27 cellular contexts compared by ENCODE assay signal in the genomic region with DNA sequence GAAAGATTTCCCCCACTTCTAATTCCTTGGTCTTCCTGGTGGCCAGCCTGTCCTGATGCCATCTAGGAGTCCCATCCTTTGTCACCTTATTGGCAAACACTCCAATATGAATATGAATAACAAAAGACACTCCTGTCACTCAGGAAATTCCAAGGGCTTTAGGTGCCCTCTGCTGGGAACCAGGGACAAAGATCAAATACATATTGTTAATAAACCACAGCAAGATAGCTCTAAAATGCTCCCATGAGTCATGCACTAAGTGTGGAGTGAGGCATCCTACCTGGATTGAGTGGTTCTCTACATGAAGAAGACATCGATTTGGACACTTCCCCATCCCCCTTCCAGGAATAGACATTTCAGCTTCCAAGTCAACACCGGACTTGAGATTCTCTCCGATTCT.
DNase-seq lines count a peak whose midpoint lies in the region; ATAC-seq and TF ChIP-seq lines count a peak whose summit lies in the region.
"Had no signal": no experiment of that assay in that cellular context is flagged by ENCODE, and none has a peak within 500 bp of the region (broad histone marks: within the 10 kb centered on the region; RNA-seq: fewer than 3 reads in every experiment).

No MANE protein-coding gene starts in this region.

- intact Hi-C loops in MCF 10A (cut with micrococcal nuclease) (loop anchor here (1.0 to 5.0 kb wide), 4 partner anchors 178 to 789 kb away; no protein-coding TSS in a partner anchor), mammary epithelial cell (cut with micrococcal nuclease) (no loop called here), Calu3 (cut with micrococcal nuclease; ENCODE audit: unreplicated experiment) (no loop called here)

- H3K27ac Mint-ChIP-seq in MCF 10A (ENCODE audit: low read depth, unreplicated experiment) (no peak overlapping the region), chondrocyte (ENCODE audit: unreplicated experiment) (no peak overlapping the region), osteocyte (ENCODE audit: unreplicated experiment) (no peak overlapping the region), Calu3 (ENCODE audit: unreplicated experiment) (no peak overlapping the region)
- H3K27ac Mint-ChIP-seq: activated CD4-positive, alpha-beta T cell treated with anti-CD3 and anti-CD28 coated beads, Interleukin-2, amount 10 ng/mL, durations not matched to agents 24 days and 14 days; brain; stimulated activated effector memory CD8-positive, alpha-beta T cell treated with anti-CD3 and anti-CD28 coated beads, Interleukin-12 subunit alpha, Interleukin-12 subunit beta, amount 100 ng/mL, for 72 hours had no signal

- peak; percentile 20 for TF ChIP-seq CTCF in MCF 10A (IDR thresholded peaks at IDR 0.05; ENCODE audit: unreplicated experiment)
- no peak for TF ChIP-seq CTCF in mammary epithelial cell (conservative IDR thresholded peaks at IDR 0.05 in 1 of 2, IDR thresholded peaks at IDR 0.05 in 1 of 2; ENCODE audit: extremely low read depth in 1 of 2, insufficient read depth in 1 of 2, low read depth in 1 of 2, low read length in 2 of 2)
- TF ChIP-seq CTCF in chondrocyte (IDR thresholded peaks at IDR 0.05): no peak
- TF ChIP-seq CTCF in osteocyte (IDR thresholded peaks at IDR 0.05): no peak
- no peak for TF ChIP-seq CTCF in Calu3 (IDR thresholded peaks at IDR 0.05; ENCODE audit: unreplicated experiment)

- POLR2A ChIA-PET in MCF 10A (lab: Yijun Ruan, JAX): no interaction called here

- dilution Hi-C loops in mammary epithelial cell (cut with HindIII; ENCODE audit: low sequenced_read_pairs): no loop called here

- H3K9ac ChIP-seq in mammary epithelial cell (ENCODE audit: insufficient read depth, low read length): no peak overlapping the region
- H3K9ac ChIP-seq: SK-N-SH had no signal

- H2AFZ ChIP-seq in mammary epithelial cell (ENCODE audit: low read depth, low read length): no peak overlapping the region

- 44% methylated on average over 3 of the region's 3 CpGs for WGBS in mammary epithelial cell (ENCODE audit: low coverage, missing lambda C conversion rate)

- no peaks in the 10 kb centered on the region for H3K27me3 ChIP-seq in mammary epithelial cell (ENCODE audit: insufficient read depth, low read length)
- H3K27me3 ChIP-seq: adrenal gland, BE2C, uterus had no signal

- in situ Hi-C loops in mammary epithelial cell (cut with MboI; ENCODE audit: low sequenced_read_pairs in 2 of 2): loop anchor here in 1 of 2 donors (25.0 kb wide), 1 partner anchor 1974 kb away; no protein-coding TSS in a partner anchor

- H3K4me1 Mint-ChIP-seq in MCF 10A (ENCODE audit: insufficient read depth, unreplicated experiment) (peaks cover 7% of the 10 kb centered on the region), chondrocyte (ENCODE audit: low read depth) (no peaks in the 10 kb centered on the region), osteocyte (ENCODE audit: unreplicated experiment) (no peaks in the 10 kb centered on the region), Calu3 (ENCODE audit: low read depth, unreplicated experiment) (no peaks in the 10 kb centered on the region)
- H3K4me1 Mint-ChIP-seq: activated CD4-positive, alpha-beta T cell treated with anti-CD3 and anti-CD28 coated beads, Interleukin-2, amount 10 ng/mL, durations not matched to agents 24 days and 14 days; brain; naive thymus-derived CD8-positive, alpha-beta T cell; stimulated activated effector memory CD8-positive, alpha-beta T cell treated with anti-CD3 and anti-CD28 coated beads, Interleukin-12 subunit alpha, Interleukin-12 subunit beta, amount 100 ng/mL, for 72 hours had no signal

- H3K36me3 Mint-ChIP-seq in MCF 10A (ENCODE audit: insufficient read depth, unreplicated experiment): peaks cover 5% of the 10 kb centered on the region
- no peaks in the 10 kb centered on the region for H3K36me3 Mint-ChIP-seq in chondrocyte (ENCODE audit: low read depth)
- no peaks in the 10 kb centered on the region for H3K36me3 Mint-ChIP-seq in osteocyte (ENCODE audit: unreplicated experiment)
- H3K36me3 Mint-ChIP-seq in Calu3 (ENCODE audit: insufficient read depth, unreplicated experiment): no peaks in the 10 kb centered on the region
- H3K36me3 Mint-ChIP-seq: brain; naive thymus-derived CD8-positive, alpha-beta T cell; stimulated activated effector memory CD8-positive, alpha-beta T cell treated with anti-CD3 and anti-CD28 coated beads, Interleukin-12 subunit alpha, Interleukin-12 subunit beta, amount 100 ng/mL, for 72 hours had no signal

- H3K4me3 ChIP-seq in mammary epithelial cell (replicated peaks in 1 of 3; ENCODE audit: insufficient read depth in 1 of 3, low read depth in 2 of 3, low read length in 3 of 3): no peak overlapping the region
- H3K4me3 ChIP-seq: adrenal gland, GM12878, HAP-1, smooth muscle cell, uterus had no signal

- no peak overlapping the region for H3K4me2 ChIP-seq in mammary epithelial cell (ENCODE audit: insufficient read depth, low read depth, low read length)
- H3K4me2 ChIP-seq: SK-N-SH, smooth muscle cell had no signal

- CTCF ChIA-PET in MCF 10A (lab: Yijun Ruan, JAX): interaction anchor here (0.6 to 1.5 kb wide), 3 partner anchors 13 to 782 kb away, joined by 3 to 5 read pairs (median 3); no protein-coding TSS in a partner anchor
- CTCF ChIA-PET in mammary epithelial cell (lab: Charles Lee; ENCODE audit: low non-redundant PET): no interaction called here
- CTCF ChIA-PET in Calu3 (lab: Charles Lee): interaction anchor here (1.0 kb wide), 1 partner anchor 753 kb away, joined by 4 read pairs; no protein-coding TSS in a partner anchor

- H3K79me2 ChIP-seq in mammary epithelial cell (ENCODE audit: insufficient read depth, low read length): no peaks in the 10 kb centered on the region

- no peaks in the 10 kb centered on the region for H3K4me1 ChIP-seq in mammary epithelial cell (ENCODE audit: insufficient read depth, low read length)
- H3K4me1 ChIP-seq: adrenal gland, BE2C, HAP-1, uterus had no signal

- H3K4me3 Mint-ChIP-seq in MCF 10A (ENCODE audit: unreplicated experiment) (no peak overlapping the region), chondrocyte (ENCODE audit: unreplicated experiment) (no peak overlapping the region), osteocyte (ENCODE audit: unreplicated experiment) (no peak overlapping the region), Calu3 (ENCODE audit: low read depth, unreplicated experiment) (no peak overlapping the region)
- H3K4me3 Mint-ChIP-seq: activated CD4-positive, alpha-beta T cell treated with anti-CD3 and anti-CD28 coated beads, Interleukin-2, amount 10 ng/mL, durations not matched to agents 24 days and 14 days; activated T-cell treated with anti-CD3 and anti-CD28 coated beads, Interleukin-2, amount 50 U/mL, for 4 hours; brain; naive thymus-derived CD8-positive, alpha-beta T cell; stimulated activated effector memory CD8-positive, alpha-beta T cell treated with anti-CD3 and anti-CD28 coated beads, Interleukin-12 subunit alpha, Interleukin-12 subunit beta, amount 100 ng/mL, for 72 hours had no signal

- H3K27me3 Mint-ChIP-seq in MCF 10A (ENCODE audit: insufficient read depth, unreplicated experiment) (no peaks in the 10 kb centered on the region), chondrocyte (ENCODE audit: low read depth) (no peaks in the 10 kb centered on the region), osteocyte (ENCODE audit: unreplicated experiment) (no peaks in the 10 kb centered on the region), Calu3 (ENCODE audit: unreplicated experiment) (no peaks in the 10 kb centered on the region)
- H3K27me3 Mint-ChIP-seq: activated CD4-positive, alpha-beta T cell treated with anti-CD3 and anti-CD28 coated beads, Interleukin-2, amount 10 ng/mL, durations not matched to agents 24 days and 14 days had no signal

- no peaks in the 10 kb centered on the region for H4K20me1 ChIP-seq in mammary epithelial cell (ENCODE audit: insufficient read depth, low read length)

- peaks cover 20% of the 10 kb centered on the region for H3K9me3 ChIP-seq in mammary epithelial cell (replicated peaks; ENCODE audit: insufficient read depth, low read length)
- H3K9me3 ChIP-seq: BE2C, HAP-1, uterus had no signal

- H3K27ac ChIP-seq in mammary epithelial cell (ENCODE audit: insufficient read depth, low read depth, low read length): no peak overlapping the region
- H3K27ac ChIP-seq: adrenal gland, uterus had no signal

- no peaks in the 10 kb centered on the region for H3K36me3 ChIP-seq in mammary epithelial cell (ENCODE audit: insufficient read depth, low read length)
- H3K36me3 ChIP-seq: adrenal gland, BE2C, HAP-1, uterus had no signal

- no peak for ATAC-seq in HG02884 (IDR thresholded peaks at IDR 0.05; ENCODE audit: unreplicated experiment)
- ATAC-seq: activated T-cell treated with anti-CD3 and anti-CD28 coated beads, Interleukin-2, amount 50 U/mL, for 4 hours; GM12878; left colon; naive thymus-derived CD8-positive, alpha-beta T cell; stimulated activated effector memory CD8-positive, alpha-beta T cell treated with anti-CD3 and anti-CD28 coated beads, Interleukin-12 subunit alpha, Interleukin-12 subunit beta, amount 100 ng/mL, for 72 hours had no signal

- DNase-seq in MCF 10A (ENCODE audit: unreplicated experiment) (no peak), mammary epithelial cell (no peak), NCI-H460 (ENCODE audit: extremely low read depth, low read depth) (peak; percentile 1), chondrocyte (ENCODE audit: low spot score) (peak; percentile 4), DMS 273 treated with DMSO at 0.1 percent for 48 hours (lab: John Stamatoyannopoulos, UW) (no peak), osteocyte (ENCODE audit: extremely low spot score, unreplicated experiment) (no peak), Calu3 (no peak)
- DNase-seq: activated CD4-positive, alpha-beta T cell treated with anti-CD3 and anti-CD28 coated beads, Interleukin-2, amount 10 ng/mL, durations not matched to agents 24 days and 14 days; activated naive CD4-positive, alpha-beta T cell; activated T-cell treated with anti-CD3 and anti-CD28 coated beads, Interleukin-2, amount 50 U/mL, for 4 hours; adrenal gland; BE2C; effector CD8-positive, alpha-beta T cell; foreskin fibroblast; IMR-90; left colon; naive thymus-derived CD8-positive, alpha-beta T cell; NCI-H446; SK-N-SH; T-helper 2 cell; uterus had no signal

- no peaks in the 10 kb centered on the region for H3K9me3 Mint-ChIP-seq in MCF 10A (ENCODE audit: unreplicated experiment)
- H3K9me3 Mint-ChIP-seq in chondrocyte (ENCODE audit: low read depth): peaks cover 34% of the 10 kb centered on the region
- H3K9me3 Mint-ChIP-seq in osteocyte (ENCODE audit: unreplicated experiment): peaks cover 29% of the 10 kb centered on the region
- H3K9me3 Mint-ChIP-seq in Calu3 (ENCODE audit: low read depth, unreplicated experiment): peaks cover 11% of the 10 kb centered on the region
- H3K9me3 Mint-ChIP-seq: activated CD4-positive, alpha-beta T cell treated with anti-CD3 and anti-CD28 coated beads, Interleukin-2, amount 10 ng/mL, durations not matched to agents 24 days and 14 days; stimulated activated effector memory CD8-positive, alpha-beta T cell treated with anti-CD3 and anti-CD28 coated beads, Interleukin-12 subunit alpha, Interleukin-12 subunit beta, amount 100 ng/mL, for 72 hours had no signal

- BruUV-seq in MCF 10A (replicated peaks; lab: Mats Ljungman, UMichigan) (no TSS peak), mammary epithelial cell (replicated peaks; lab: Mats Ljungman, UMichigan) (no TSS peak), Calu3 (replicated peaks; lab: Mats Ljungman, UMichigan) (no TSS peak)

Comparison
In these comparisons a context has a peak if more than half of its experiments do, and no peak if none do; other contexts are left out.
1. DNase-seq: peak in NCI-H460 (single experiment) and chondrocyte (single experiment); none in MCF 10A (single experiment), mammary epithelial cell (single experiment), DMS 273 treated with DMSO at 0.1 percent for 48 hours (single experiment), osteocyte (single experiment) and Calu3 (single experiment).